8 cellular contexts compared by ENCODE assay signal in genomic region chr9:27528278-27528885, GRCh38. TPM values are rescaled to one million over a fixed set of nuclear protein-coding genes. Genes with fewer than 3 reads are reported as not detected.
DNase-seq lines count a peak whose midpoint lies in the region; ATAC-seq, FAIRE-seq and TF ChIP-seq lines count a peak whose summit lies in the region.

No MANE protein-coding gene starts in this region.

- intact Hi-C loops in adrenal gland (cut with DNase I) (loop anchor here in 1 of 2 donors (5.0 kb wide), 2 partner anchors 66 to 191 kb away; no protein-coding TSS in a partner anchor), heart right ventricle (cut with DNase I) (loop anchor here in 7 of 10 donors (2.0 to 10.0 kb wide), 6 partner anchors 54 to 196 kb away; no protein-coding TSS in a partner anchor), pancreas (cut with DNase I) (no loop called here), uterus (cut with DNase I; ENCODE audit: low total_unique reads) (no loop called here)

- H3K36me3 ChIP-seq in SJSA1 (no peaks in the 10 kb centered on the region), adrenal gland (replicated peaks in 1 of 2) (no peaks in the 10 kb centered on the region), heart right ventricle (peaks cover 0 to 2% (median 0%) of the 10 kb centered on the region in 9 donors), pancreas (no peaks in the 10 kb centered on the region), uterus (no peaks in the 10 kb centered on the region)

- WGBS in adrenal gland, 4 donors: 0 to 1% (median 1%) methylated on average over 22 to 34 of the region's 34 CpGs
- WGBS in heart right ventricle, 2 donors: 0 to 1% methylated on average over 34 of the region's 34 CpGs
- whole genome bisulfite sequencing in pancreas, 2 donors: 0 to 1% methylated on average over 34 of the region's 34 CpGs

- FAIRE-seq in pancreas (lab: Jason Lieb, UNC): no peak

- H3K9me3 ChIP-seq in SJSA1 (replicated peaks) (no peaks in the 10 kb centered on the region), adrenal gland (replicated peaks in 1 of 3) (no peaks in the 10 kb centered on the region), heart right ventricle (no peaks in the 10 kb centered on the region), pancreas (no peaks in the 10 kb centered on the region), uterus (no peaks in the 10 kb centered on the region)

- DNase-seq in SJSA1 (ENCODE audit: low read depth in 1 of 2, low spot score in 2 of 2) (peak in 1 of 2 experiments; percentile 32), adrenal gland (peak; percentile 70 to 84 (median 77)), heart right ventricle (peak; percentile 65 to 69), pancreas (peak; percentile 73 to 87 (median 76)), uterus (peak; percentile 84 to 87), GOT3 (lab: John Stamatoyannopoulos, UW) (no peak)

- H3K27ac ChIP-seq in SJSA1 (no peak overlapping the region), adrenal gland (peak overlapping the region in 4 of 5 donors; percentile 11 to 86 (median 74)), heart right ventricle (peak overlapping the region; percentile 19 to 87 (median 78)), pancreas (peak overlapping the region; percentile 63 to 89 (median 78)), uterus (peak overlapping the region; percentile 94 to 95)

- peaks cover 7% of the 10 kb centered on the region; the same call in 1 of the 2 replicates for H3K4me1 ChIP-seq in SJSA1 (replicated peaks)
- H3K4me1 ChIP-seq in adrenal gland (replicated peaks in 1 of 2): peaks cover 0 to 11% of the 10 kb centered on the region in 2 donors
- peaks cover 0 to 20% (median 7%) of the 10 kb centered on the region in 9 donors for H3K4me1 ChIP-seq in heart right ventricle
- H3K4me1 ChIP-seq in pancreas: peaks cover 0 to 12% (median 8%) of the 10 kb centered on the region in 3 donors
- peaks cover 0 to 8% of the 10 kb centered on the region in 2 donors for H3K4me1 ChIP-seq in uterus

- TF ChIP-seq CTCF in adrenal gland (IDR thresholded peaks at IDR 0.05): no peak
- no peak for TF ChIP-seq CTCF in heart right ventricle (IDR thresholded peaks at IDR 0.05)
- TF ChIP-seq CTCF in pancreas (IDR thresholded peaks at IDR 0.05): no peak
- no peak for TF ChIP-seq CTCF in uterus (IDR thresholded peaks at IDR 0.05)

- H3K4me3 ChIP-seq in SJSA1 (peak overlapping the region; percentile 35), adrenal gland (peak overlapping the region; percentile 45 to 90 (median 64)), heart right ventricle (peak overlapping the region; percentile 48 to 83 (median 75)), pancreas (peak overlapping the region; percentile 73 to 98 (median 90)), uterus (peak overlapping the region; percentile 84 to 89)

- ATAC-seq in GM18508 (IDR thresholded peaks at IDR 0.05; ENCODE audit: insufficient read depth, unreplicated experiment) (peak; percentile 45), HG02884 (IDR thresholded peaks at IDR 0.05; ENCODE audit: unreplicated experiment) (peak; percentile 45), heart right ventricle (peak; percentile 76 to 91 (median 88)), pancreas (peak; percentile 80 to 90 (median 85))

- peak in 1 of 2 donors; percentile 37 for TF ChIP-seq POLR2A in adrenal gland (IDR thresholded peaks at IDR 0.05)
- peak; percentile 62 to 64 for TF ChIP-seq POLR2A in uterus (IDR thresholded peaks at IDR 0.05)

- H3K27me3 ChIP-seq in SJSA1 (replicated peaks) (0 out of 2 replicates have a peak, but pooled peaks cover 3% of the 10 kb centered on the region), adrenal gland (no peaks in the 10 kb centered on the region), heart right ventricle (no peaks in the 10 kb centered on the region), pancreas (no peaks in the 10 kb centered on the region), uterus (no peaks in the 10 kb centered on the region)

RNA-seq across cellular contexts. Expression of gene MOB3B, which starts 1.2 kb away (rescaled TPM):
- not detected in 2 replicates for total RNA-seq in SJSA1 (2014; rRNA removed; shearing (Covaris generic))
- total RNA-seq in adrenal gland (1 to 10 TPM; 1.4 to 7.0 (median 3.4) TPM), heart right ventricle (1 to 10 TPM in 9 of 10 donors, under 1 TPM in 1; 0.86 to 2.3 (median 1.4) TPM), pancreas (10 to 100 TPM in 1 of 6 donors, 1 to 10 TPM in 5; 3.2 to 10.5 (median 5.1) TPM), uterus (10 to 100 TPM in 2 of 4 donors, 1 to 10 TPM in 2; 2.0 to 34.4 (median 12.6) TPM)
- polyA plus RNA-seq in adrenal gland (1 to 10 TPM; 1.3 to 9.0 (median 1.8) TPM), heart right ventricle (under 1 TPM; 0.39 to 0.95 TPM), pancreas (1 to 10 TPM; 1.4 to 1.7 TPM)

RNA-seq across cellular contexts. Expression of gene IFNK, which starts 4.3 kb away (rescaled TPM):
- not detected in 2 replicates for total RNA-seq in SJSA1 (2014; rRNA removed; shearing (Covaris generic))
- total RNA-seq in adrenal gland: not detected
- not detected for polyA plus RNA-seq in adrenal gland
- not detected for total RNA-seq in heart right ventricle
- not detected for polyA plus RNA-seq in heart right ventricle
- not detected for total RNA-seq in pancreas
- polyA plus RNA-seq in pancreas: not detected
- total RNA-seq in uterus: not detected

RNA-seq across cellular contexts. Expression of gene C9orf72, which starts 44.9 kb away (rescaled TPM):
- total RNA-seq in SJSA1 (2014; rRNA removed; shearing (Covaris generic)): 5.8 and 7.7 TPM in 2 replicates
- 10 to 100 TPM in 6 of 8 donors, 1 to 10 TPM in 2; 6.2 to 31.7 (median 14.6) TPM for total RNA-seq in adrenal gland
- 10 to 100 TPM; 10.7 to 22.7 (median 16.2) TPM for polyA plus RNA-seq in adrenal gland
- total RNA-seq in heart right ventricle: 10 to 100 TPM; 12.4 to 22.0 (median 15.9) TPM
- 10 to 100 TPM in 1 of 2 donors, 1 to 10 TPM in 1; 4.9 to 16.4 TPM for polyA plus RNA-seq in heart right ventricle
- 1 to 10 TPM; 3.6 to 8.9 (median 7.3) TPM for total RNA-seq in pancreas
- 1 to 10 TPM; 5.3 to 9.5 TPM for polyA plus RNA-seq in pancreas
- 10 to 100 TPM; 16.1 to 46.2 (median 32.1) TPM for total RNA-seq in uterus

Comparison
In these comparisons a context has a peak if more than half of its experiments do, and no peak if none do; other contexts are left out.
1. H3K4me3 ChIP-seq: peak in every context shown above with its lines; median percentile 90 in pancreas; 86 in uterus; 75 in heart right ventricle; 64 in adrenal gland; 35 in SJSA1.
2. intact Hi-C loops: an anchor here in heart right ventricle (2.0 to 10.0 kb wide); none called in pancreas and uterus.